In the genomic region with DNA sequence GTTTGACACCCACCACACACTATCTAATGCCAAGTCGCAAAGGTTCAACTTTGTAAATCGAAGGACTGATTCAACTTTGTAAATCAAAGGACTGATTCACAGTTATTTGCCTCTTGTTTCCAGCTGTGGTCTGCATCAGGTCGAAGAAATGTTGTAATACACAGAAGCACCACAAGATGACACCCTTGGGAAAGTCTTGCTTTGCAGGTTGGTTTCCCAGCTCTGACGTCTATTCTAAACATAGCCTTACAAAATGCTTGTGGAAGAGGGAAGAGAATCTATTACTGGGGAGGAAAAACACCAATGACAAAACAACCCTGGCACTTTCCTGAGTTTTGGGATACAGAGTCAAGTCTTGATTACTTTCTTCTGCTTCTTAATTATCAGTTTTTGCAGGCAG, we compare ENCODE assay signal across 10 cellular contexts. TPM values are rescaled to one million over a fixed set of nuclear protein-coding genes. Genes with fewer than 3 reads are reported as not detected.
DNase-seq lines count a peak whose midpoint lies in the region; ATAC-seq and TF ChIP-seq lines count a peak whose summit lies in the region.
"Had no signal": no experiment of that assay in that cellular context is flagged by ENCODE, and none has a peak within 500 bp of the region (broad histone marks: within the 10 kb centered on the region; RNA-seq: fewer than 3 reads in every experiment).

No MANE protein-coding gene starts in this region.

- no peaks in the 10 kb centered on the region for H3K36me3 Mint-ChIP-seq in CD4-positive, CD25-positive, alpha-beta regulatory T cell
- no peaks in the 10 kb centered on the region for H3K36me3 Mint-ChIP-seq in activated naive CD8-positive, alpha-beta T cell treated with anti-CD3 and anti-CD28 coated beads for 36 hours

- peak; percentile 26 to 67 (median 58) for DNase-seq in CD4-positive, CD25-positive, alpha-beta regulatory T cell
- DNase-seq in Jurkat, Clone E6-1 (ENCODE audit: low read depth, low spot score): peak; percentile 50
- DNase-seq in OCI-M1 (lab: John Stamatoyannopoulos, UW): peak; percentile 84
- DNase-seq in activated naive CD8-positive, alpha-beta T cell treated with anti-CD3 and anti-CD28 coated beads for 36 hours: peak; percentile 13
- peak; percentile 51 for DNase-seq in glomerular visceral epithelial cell (ENCODE audit: extremely low spot score)
- DNase-seq in psoas muscle: no peak

- H3K27ac ChIP-seq in CD4-positive, CD25-positive, alpha-beta regulatory T cell (ENCODE audit: insufficient read depth, low read length, poor library complexity, severe bottlenecking): no peak overlapping the region
- H3K27ac ChIP-seq in psoas muscle: no peak overlapping the region

- no peaks in the 10 kb centered on the region for H3K4me1 ChIP-seq in CD4-positive, CD25-positive, alpha-beta regulatory T cell (ENCODE audit: control insufficient read depth, insufficient read depth, low read length, poor library complexity, severe bottlenecking)
- no peaks in the 10 kb centered on the region for H3K4me1 ChIP-seq in psoas muscle

- H3K4me3 ChIP-seq in CD4-positive, CD25-positive, alpha-beta regulatory T cell (ENCODE audit: low read depth, low read length): no peak overlapping the region
- H3K4me3 ChIP-seq in Jurkat, Clone E6-1 (ENCODE audit: low read length): no peak overlapping the region
- no peak overlapping the region for H3K4me3 ChIP-seq in psoas muscle

- no peaks in the 10 kb centered on the region for H3K36me3 ChIP-seq in CD4-positive, CD25-positive, alpha-beta regulatory T cell (ENCODE audit: control insufficient read depth, insufficient read depth, low read length)
- H3K36me3 ChIP-seq in psoas muscle (ENCODE audit: insufficient read depth in 1 of 2, low read depth in 1 of 2): no peaks in the 10 kb centered on the region

- H3K4me3 Mint-ChIP-seq in CD4-positive, CD25-positive, alpha-beta regulatory T cell: no peak overlapping the region
- no peak overlapping the region for H3K4me3 Mint-ChIP-seq in activated naive CD8-positive, alpha-beta T cell treated with anti-CD3 and anti-CD28 coated beads for 36 hours
- H3K4me3 Mint-ChIP-seq: stimulated activated naive CD8-positive, alpha-beta T cell treated with anti-CD3 and anti-CD28 coated beads, Interleukin-15, Interleukin-2, amounts not matched to agents 100 ng/mL and 50 ng/mL, for 24 hours had no signal

- ATAC-seq in CD4-positive, CD25-positive, alpha-beta regulatory T cell (ENCODE audit: low read depth in 2 of 2): peak; percentile 64 to 67
- ATAC-seq in GM18867 (IDR thresholded peaks at IDR 0.05; ENCODE audit: unreplicated experiment) (peak; percentile 80), psoas muscle (peak; percentile 84 to 92 (median 88)), GM18873 (IDR thresholded peaks at IDR 0.05; ENCODE audit: low FRiP score, unreplicated experiment) (no peak)

- peak; percentile 75 for TF ChIP-seq CTCF in psoas muscle (IDR thresholded peaks at IDR 0.05)

- H3K27me3 ChIP-seq in CD4-positive, CD25-positive, alpha-beta regulatory T cell (ENCODE audit: control insufficient read depth, insufficient read depth, low read length): peaks cover 2% of the 10 kb centered on the region
- peaks cover 0 to 2% (median 0%) of the 10 kb centered on the region in 3 donors for H3K27me3 ChIP-seq in psoas muscle (ENCODE audit: insufficient read depth in 3 of 3, low read length in 2 of 3)

- H3K9me3 Mint-ChIP-seq in CD4-positive, CD25-positive, alpha-beta regulatory T cell: peaks cover 0 to 2% (median 0%) of the 10 kb centered on the region in 7 donors
- H3K9me3 Mint-ChIP-seq in activated naive CD8-positive, alpha-beta T cell treated with anti-CD3 and anti-CD28 coated beads for 36 hours: no peaks in the 10 kb centered on the region
- H3K9me3 Mint-ChIP-seq: stimulated activated naive CD8-positive, alpha-beta T cell treated with anti-CD3 and anti-CD28 coated beads, Interleukin-15, Interleukin-2, amounts not matched to agents 100 ng/mL and 50 ng/mL, for 24 hours had no signal

- no peaks in the 10 kb centered on the region for H3K9me3 ChIP-seq in CD4-positive, CD25-positive, alpha-beta regulatory T cell (ENCODE audit: control insufficient read depth in 2 of 2, low read length in 2 of 2)
- no peaks in the 10 kb centered on the region for H3K9me3 ChIP-seq in psoas muscle

- H3K27me3 Mint-ChIP-seq in CD4-positive, CD25-positive, alpha-beta regulatory T cell: peaks cover 23% of the 10 kb centered on the region
- peaks cover 7% of the 10 kb centered on the region for H3K27me3 Mint-ChIP-seq in activated naive CD8-positive, alpha-beta T cell treated with anti-CD3 and anti-CD28 coated beads for 36 hours
- H3K27me3 Mint-ChIP-seq: stimulated activated naive CD8-positive, alpha-beta T cell treated with anti-CD3 and anti-CD28 coated beads, Interleukin-15, Interleukin-2, amounts not matched to agents 100 ng/mL and 50 ng/mL, for 24 hours had no signal

- peaks cover 0 to 2% (median 0%) of the 10 kb centered on the region in 4 donors for H3K4me1 Mint-ChIP-seq in CD4-positive, CD25-positive, alpha-beta regulatory T cell
- H3K4me1 Mint-ChIP-seq in activated naive CD8-positive, alpha-beta T cell treated with anti-CD3 and anti-CD28 coated beads for 36 hours: peaks cover 5% of the 10 kb centered on the region

- WGBS in psoas muscle, 3 donors: 1 to 8% (median 1%) methylated on average over 4 of the region's 4 CpGs

- intact Hi-C loops in psoas muscle (cut with DNase I): loop anchor here (1.0 to 5.0 kb wide), 2 partner anchors 102 to 104 kb away; no protein-coding TSS in a partner anchor

- peak overlapping the region in 1 of 3 donors; percentile 68 for H3K27ac Mint-ChIP-seq in CD4-positive, CD25-positive, alpha-beta regulatory T cell
- H3K27ac Mint-ChIP-seq in activated naive CD8-positive, alpha-beta T cell treated with anti-CD3 and anti-CD28 coated beads for 36 hours: no peak overlapping the region
- H3K27ac Mint-ChIP-seq: stimulated activated naive CD8-positive, alpha-beta T cell treated with anti-CD3 and anti-CD28 coated beads, Interleukin-15, Interleukin-2, amounts not matched to agents 100 ng/mL and 50 ng/mL, for 24 hours had no signal

RNA-seq across cellular contexts. Expression of a gene that starts 35.3 kb away (rescaled TPM):
- not detected for total RNA-seq in CD4-positive, CD25-positive, alpha-beta regulatory T cell
- polyA plus RNA-seq in CD4-positive, CD25-positive, alpha-beta regulatory T cell: not detected
- not detected for polyA plus RNA-seq in Jurkat, Clone E6-1 (2012; ENCODE audit: insufficient read depth, insufficient read length)
- not detected for total RNA-seq in activated naive CD8-positive, alpha-beta T cell treated with anti-CD3 and anti-CD28 coated beads for 36 hours
- not detected for total RNA-seq in psoas muscle
- not detected for polyA plus RNA-seq in psoas muscle
- total RNA-seq: T-helper 2 cell treated with Interferon-gamma antibody and Interleukin-4, amounts not matched to agents 100 ng/mL and 5 ng/mL, for 36 hours had no signal

Comparison
In these comparisons a context has a peak if more than half of its experiments do, and no peak if none do; other contexts are left out.
1. DNase-seq: peak in CD4-positive, CD25-positive, alpha-beta regulatory T cell (3 of 3), Jurkat, Clone E6-1 (single experiment), OCI-M1 (single experiment), activated naive CD8-positive, alpha-beta T cell treated with anti-CD3 and anti-CD28 coated beads for 36 hours (single experiment) and glomerular visceral epithelial cell (single experiment); none in psoas muscle (0 of 2).